Comparison of ENCODE assay signal across 11 cellular contexts in the genomic region with DNA sequence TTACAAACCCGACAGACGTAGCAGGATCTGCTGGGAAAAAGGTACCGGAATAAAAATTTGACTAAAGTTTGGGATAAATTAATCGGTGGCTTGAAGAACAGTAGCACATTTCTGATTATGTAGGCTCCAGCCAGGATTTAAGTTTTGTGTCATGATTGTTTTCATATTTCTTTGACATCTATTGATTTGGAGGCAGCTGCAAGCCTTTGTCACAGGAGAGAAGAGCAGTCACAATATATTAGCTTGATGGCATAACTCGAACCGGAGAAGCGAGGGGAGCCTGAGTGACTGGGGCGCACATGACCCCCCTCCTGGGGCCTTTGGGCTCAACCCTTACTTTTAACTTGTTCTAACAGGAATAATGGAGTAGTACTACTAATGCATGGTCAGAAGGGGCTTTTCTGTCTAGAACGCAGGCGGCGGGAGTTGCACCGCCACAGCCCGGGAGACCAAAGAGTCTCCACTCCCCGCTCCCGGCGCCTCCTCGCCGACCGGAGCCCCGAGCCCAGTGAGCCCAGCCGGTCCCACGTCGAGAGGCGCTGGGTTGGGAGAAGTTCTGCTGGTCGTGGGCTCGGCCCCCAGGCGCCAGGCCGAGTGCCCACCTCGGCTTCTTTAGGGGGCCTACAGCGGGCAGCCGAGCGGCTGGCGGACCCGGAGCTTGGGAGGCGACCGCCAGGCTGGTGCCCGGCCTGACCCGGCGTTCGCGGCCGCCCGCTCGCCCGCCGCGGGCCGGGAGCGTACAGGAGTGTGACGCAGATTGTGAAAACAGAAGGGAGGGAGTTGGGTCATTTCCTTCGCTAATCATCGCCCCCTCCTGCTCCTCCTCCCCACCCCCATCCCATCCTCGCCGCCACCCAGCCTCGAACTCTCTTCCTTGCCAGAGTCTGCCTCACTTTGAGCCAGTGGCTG. TPM values are rescaled to one million over a fixed set of nuclear protein-coding genes. Genes with fewer than 3 reads are reported as not detected.
A peak's percentile ranks its signal among the peaks of the same experiment; 100 is the strongest.
DNase-seq lines count a peak whose midpoint lies in the region; ATAC-seq and TF ChIP-seq lines count a peak whose summit lies in the region.
"Had no signal": no experiment of that assay in that cellular context is flagged by ENCODE, and none has a peak within 500 bp of the region (broad histone marks: within the 10 kb centered on the region; RNA-seq: fewer than 3 reads in every experiment).

No MANE protein-coding gene starts in this region.

- no peak for TF ChIP-seq RAD21 in neural cell (conservative IDR thresholded peaks at IDR 0.05)

- no peak overlapping the region for H3K4me3 Mint-ChIP-seq in activated CD8-positive, alpha-beta memory T cell treated with anti-CD3 and anti-CD28 coated beads, Interleukin-2, amount 10 ng/mL, durations not matched to agents 7 days and 5 days

- peaks cover 2% of the 10 kb centered on the region for H3K9me3 Mint-ChIP-seq in activated CD8-positive, alpha-beta memory T cell treated with anti-CD3 and anti-CD28 coated beads, Interleukin-2, amount 10 ng/mL, durations not matched to agents 7 days and 5 days (ENCODE audit: low read depth)

- peaks cover 0 to 100% (median 80%) of the 10 kb centered on the region in 45 donors for H3K27me3 ChIP-seq in dorsolateral prefrontal cortex
- H3K27me3 ChIP-seq in neural cell (ENCODE audit: insufficient read depth, low read depth, low read length): peaks cover 87% of the 10 kb centered on the region

- intact Hi-C loops in dorsolateral prefrontal cortex (cut with DNase I): no loop called here

- H3K9ac ChIP-seq in ES-I3 (ENCODE audit: low read depth, low read length): peak overlapping the region; percentile 42; the same call in 1 of the 2 replicates
- H3K9ac ChIP-seq in neural cell (ENCODE audit: low read length): no peak overlapping the region

- no peaks in the 10 kb centered on the region for H3K79me2 ChIP-seq in neural cell (replicated peaks; ENCODE audit: insufficient read depth, low read length)

- H3K9me2 ChIP-seq in neural cell (ENCODE audit: insufficient read depth, low read length): no peaks in the 10 kb centered on the region

- no peak overlapping the region for H3K4me2 ChIP-seq in neural cell (ENCODE audit: low read length)

- peaks cover 5% of the 10 kb centered on the region for H3K36me3 Mint-ChIP-seq in activated CD8-positive, alpha-beta memory T cell treated with anti-CD3 and anti-CD28 coated beads, Interleukin-2, amount 10 ng/mL, durations not matched to agents 7 days and 5 days

- no peak overlapping the region for H2AFZ ChIP-seq in neural cell (ENCODE audit: low read depth, low read length)

- peak; percentile 65 for DNase-seq in HuH-7 (ENCODE audit: low spot score)
- peak in 1 of 10 donors; percentile 59 for DNase-seq in dorsolateral prefrontal cortex
- no peak for DNase-seq in LoVo (ENCODE audit: low spot score)
- DNase-seq in activated CD8-positive, alpha-beta memory T cell treated with anti-CD3 and anti-CD28 coated beads, Interleukin-2, amount 10 ng/mL, durations not matched to agents 7 days and 5 days: no peak
- DNase-seq in SW480 (ENCODE audit: low spot score): no peak
- DNase-seq: activated naive CD4-positive, alpha-beta T cell treated with anti-CD3 and anti-CD28 coated beads, Interleukin-2, amount 50 U/mL, for 16 hours had no signal

- no peak for ATAC-seq in activated CD8-positive, alpha-beta memory T cell treated with anti-CD3 and anti-CD28 coated beads, Interleukin-2, amount 10 ng/mL, durations not matched to agents 7 days and 5 days

- no peak overlapping the region for H3K27ac Mint-ChIP-seq in activated CD8-positive, alpha-beta memory T cell treated with anti-CD3 and anti-CD28 coated beads, Interleukin-2, amount 10 ng/mL, durations not matched to agents 7 days and 5 days

- H3K9me3 ChIP-seq in ES-I3 (ENCODE audit: control insufficient read depth, insufficient read depth, low read length) (no peaks in the 10 kb centered on the region), neural cell (ENCODE audit: low read length) (no peaks in the 10 kb centered on the region)
- H3K9me3 ChIP-seq: right atrium auricular region had no signal

- H3K36me3 ChIP-seq in ES-I3 (ENCODE audit: insufficient read depth, low read length) (no peaks in the 10 kb centered on the region), neural cell (ENCODE audit: insufficient read depth, low read length) (no peaks in the 10 kb centered on the region)
- H3K36me3 ChIP-seq: right atrium auricular region had no signal

- TF ChIP-seq EP300 in neural cell (conservative IDR thresholded peaks at IDR 0.05; ENCODE audit: poor library complexity, severe bottlenecking): no peak

- peaks cover 81% of the 10 kb centered on the region for H3K27me3 Mint-ChIP-seq in activated CD8-positive, alpha-beta memory T cell treated with anti-CD3 and anti-CD28 coated beads, Interleukin-2, amount 10 ng/mL, durations not matched to agents 7 days and 5 days

- H4K20me1 ChIP-seq in neural cell (ENCODE audit: insufficient read depth): no peaks in the 10 kb centered on the region

- no peak for TF ChIP-seq CTCF in dorsolateral prefrontal cortex (IDR thresholded peaks at IDR 0.05 in 54 of 56, conservative IDR thresholded peaks at IDR 0.05 in 2 of 56; ENCODE audit: low read depth in 1 of 56, partially characterized antibody in 56 of 56)
- TF ChIP-seq CTCF in neural cell (IDR thresholded peaks at IDR 0.05; ENCODE audit: poor library complexity, severe bottlenecking): no peak

- H3K4me3 ChIP-seq in dorsolateral prefrontal cortex: peak overlapping the region in 49 of 59 donors; percentile 2 to 56 (median 35)
- H3K4me3 ChIP-seq in neural cell (ENCODE audit: low read length): no peak overlapping the region
- H3K4me3 ChIP-seq: right atrium auricular region had no signal

- no peaks in the 10 kb centered on the region for H3F3A ChIP-seq in neural cell (ENCODE audit: insufficient read depth, low read length, poor library complexity, severe bottlenecking)

- H3K4me1 Mint-ChIP-seq in activated CD8-positive, alpha-beta memory T cell treated with anti-CD3 and anti-CD28 coated beads, Interleukin-2, amount 10 ng/mL, durations not matched to agents 7 days and 5 days: peaks cover 8% of the 10 kb centered on the region

- H3K4me1 ChIP-seq in ES-I3 (ENCODE audit: insufficient read depth, low read length): peaks cover 12% of the 10 kb centered on the region

- peak overlapping the region in 1 of 59 donors; percentile 78 for H3K27ac ChIP-seq in dorsolateral prefrontal cortex
- no peak overlapping the region for H3K27ac ChIP-seq in neural cell (ENCODE audit: low read length)
- H3K27ac ChIP-seq: right atrium auricular region had no signal

- CTCF ChIA-PET in activated CD8-positive, alpha-beta memory T cell treated with anti-CD3 and anti-CD28 coated beads, Interleukin-2, amount 10 ng/mL, durations not matched to agents 7 days and 5 days (lab: Charles Lee): no interaction called here

TF ChIP-seq in neural cell, 6 proteins besides CTCF, POLR2A, EP300 and RAD21:
- TF ChIP-seq POLR2AphosphoS5 (IDR thresholded peaks at IDR 0.05): peak; percentile 45
- peak; percentile 48 for TF ChIP-seq EZH2 (IDR thresholded peaks at IDR 0.05; ENCODE audit: borderline replicate concordance, insufficient read depth, low read length, poor library complexity, severe bottlenecking)
- no peak for TF ChIP-seq MXI1 (conservative IDR thresholded peaks at IDR 0.05; ENCODE audit: poor library complexity, severe bottlenecking)

RNA-seq across cellular contexts. Expression of a gene that starts 15.7 kb away (rescaled TPM):
- 100 to 1,000 TPM in 1 of 120 experiments, 10 to 100 TPM in 119; 12.4 to 107 (median 33.7) TPM for total RNA-seq in dorsolateral prefrontal cortex
- 72.6 and 74.7 TPM in 2 replicates for polyA plus RNA-seq in neural cell
- polyA minus RNA-seq in neural cell: 65.7 and 69.8 TPM in 2 replicates
- not detected for total RNA-seq in activated CD8-positive, alpha-beta memory T cell treated with anti-CD3 and anti-CD28 coated beads, Interleukin-2, amount 10 ng/mL, durations not matched to agents 7 days and 5 days
- total RNA-seq: epithelial cell of proximal tubule, liver, right atrium auricular region had no signal
- polyA plus RNA-seq: liver had no signal

Comparison
In these comparisons a context has a peak if more than half of its experiments do, and no peak if none do; other contexts are left out.
1. RNA of a gene that starts 15.7 kb away (total RNA-seq): 12.4 to 107 TPM in dorsolateral prefrontal cortex; not detected in activated CD8-positive, alpha-beta memory T cell treated with anti-CD3 and anti-CD28 coated beads, Interleukin-2, amount 10 ng/mL, durations not matched to agents 7 days and 5 days; every median in the first group is over 10 times any median in the second.